Comparison of ENCODE assay signal across 17 cellular contexts in genomic region chrX:153731117-153731844, GRCh38. TPM values are rescaled to one million over a fixed set of nuclear protein-coding genes. Genes with fewer than 3 reads are reported as not detected.
DNase-seq lines count a peak whose midpoint lies in the region; ATAC-seq and TF ChIP-seq lines count a peak whose summit lies in the region.
"Had no signal": no experiment of that assay in that cellular context is flagged by ENCODE, and none has a peak within 500 bp of the region (broad histone marks: within the 10 kb centered on the region; RNA-seq: fewer than 3 reads in every experiment).

No MANE protein-coding gene starts in this region.

- peaks cover 7% of the 10 kb centered on the region for H3K79me2 ChIP-seq in smooth muscle cell (ENCODE audit: low read depth)

- H3K4me2 ChIP-seq in neuronal stem cell (ENCODE audit: insufficient read depth, low read length, poor library complexity, severe bottlenecking), result no peak overlapping the region
- no peak overlapping the region for H3K4me2 ChIP-seq in smooth muscle cell
- H3K4me2 ChIP-seq: BLaER1 had no signal

- H3K27me3 ChIP-seq in neuronal stem cell (ENCODE audit: control insufficient read depth in 3 of 3, insufficient read depth in 3 of 3, low read depth in 1 of 3, low read length in 3 of 3) (peaks cover 0 to 3% (median 0%) of the 10 kb centered on the region in 3 experiments), smooth muscle cell (ENCODE audit: low read depth) (no peaks in the 10 kb centered on the region)
- H3K27me3 ChIP-seq: left lung, vagina had no signal

- DNase-seq in CD14-positive monocyte (ENCODE audit: low spot score) (no peak), GM13977 (ENCODE audit: low spot score) (peak; percentile 52), endothelial cell (ENCODE audit: low spot score) (no peak), posterior vena cava (ENCODE audit: low spot score) (no peak), neuronal stem cell (ENCODE audit: low spot score) (no peak), smooth muscle cell (lab: John Stamatoyannopoulos, UW; ENCODE audit: unreplicated experiment) (no peak)
- DNase-seq in activated CD4-positive, alpha-beta memory T cell treated with anti-CD3 and anti-CD28 coated beads for 36 hours, result no peak
- DNase-seq: cerebellar nuclear complex, DND-41, erythroblast, left lung, NCI-H1105 treated with DMSO at 0.1 percent for 48 hours, NCI-H226, retina had no signal

- H4K91ac ChIP-seq in neuronal stem cell (ENCODE audit: low read depth, low read length, poor library complexity), result no peak overlapping the region

- no CpG with 5 or more reads among the region's 6 CpGs for WGBS in neuronal stem cell (ENCODE audit: extremely low coverage in 2 of 2, insufficient read length in 2 of 2, insufficient replicate concordance in 1 of 2), 2 donors
- 90% methylated on average over 6 of the region's 6 CpGs for WGBS in smooth muscle cell (ENCODE audit: low lambda C conversion rate)

- peaks cover 0 to 13% of the 10 kb centered on the region in 2 donors for H3K9me3 ChIP-seq in neuronal stem cell (replicated peaks in 1 of 2; ENCODE audit: control insufficient read depth in 2 of 2, insufficient read depth in 1 of 2, low read depth in 1 of 2, low read length in 2 of 2)
- H3K9me3 ChIP-seq in smooth muscle cell (replicated peaks; ENCODE audit: low read depth), result no peaks in the 10 kb centered on the region
- H3K9me3 ChIP-seq: left lung, vagina had no signal

- intact Hi-C loops in CD14-positive monocyte (cut with micrococcal nuclease) (no loop called here), posterior vena cava (cut with DNase I) (no loop called here)
- intact Hi-C loops in activated CD4-positive, alpha-beta memory T cell treated with anti-CD3 and anti-CD28 coated beads for 36 hours (cut with micrococcal nuclease), result no loop called here

- H2AFZ ChIP-seq in neuronal stem cell (ENCODE audit: low read length) (no peak overlapping the region), smooth muscle cell (ENCODE audit: low read depth) (no peak overlapping the region)

- H2AK5ac ChIP-seq in neuronal stem cell (ENCODE audit: low read depth, low read length), result no peak overlapping the region

- POLR2A ChIA-PET in activated CD4-positive, alpha-beta memory T cell treated with anti-CD3 and anti-CD28 coated beads for 36 hours (lab: Charles Lee), result no interaction called here

- H3K36me3 ChIP-seq in neuronal stem cell (replicated peaks in 1 of 2; ENCODE audit: control insufficient read depth in 2 of 2, insufficient read depth in 2 of 2, low read length in 2 of 2) (no peaks in the 10 kb centered on the region), smooth muscle cell (ENCODE audit: low read depth) (no peaks in the 10 kb centered on the region)
- H3K36me3 ChIP-seq: vagina had no signal

- no peak overlapping the region for H3K27ac ChIP-seq in neuronal stem cell (replicated peaks; ENCODE audit: low read length)
- H3K27ac ChIP-seq in smooth muscle cell (ENCODE audit: low read depth), result no peak overlapping the region
- H3K27ac ChIP-seq: BLaER1, vagina had no signal

- H3K79me1 ChIP-seq in neuronal stem cell (ENCODE audit: low read depth, low read length), result no peaks in the 10 kb centered on the region

- H3K4me3 Mint-ChIP-seq in CD14-positive monocyte (peak overlapping the region in 1 of 2 donors; percentile 46), endothelial cell (ENCODE audit: unreplicated experiment) (peak overlapping the region; percentile 32)
- H3K4me3 Mint-ChIP-seq in activated CD4-positive, alpha-beta memory T cell treated with anti-CD3 and anti-CD28 coated beads for 36 hours, result no peak overlapping the region

- H3K9me3 Mint-ChIP-seq in CD14-positive monocyte, result peaks cover 0 to 29% (median 18%) of the 10 kb centered on the region in 7 donors
- H3K9me3 Mint-ChIP-seq in activated CD4-positive, alpha-beta memory T cell treated with anti-CD3 and anti-CD28 coated beads for 36 hours, result peaks cover 6% of the 10 kb centered on the region
- H3K9me3 Mint-ChIP-seq in endothelial cell (ENCODE audit: unreplicated experiment), result no peaks in the 10 kb centered on the region

- H4K20me1 ChIP-seq in smooth muscle cell (ENCODE audit: low read depth), result no peaks in the 10 kb centered on the region

- no peak overlapping the region for H3K4ac ChIP-seq in neuronal stem cell (ENCODE audit: low read length)

- no peak overlapping the region for H2BK15ac ChIP-seq in neuronal stem cell (ENCODE audit: low read length)

- H3K4me1 Mint-ChIP-seq in CD14-positive monocyte, result peaks cover 47% of the 10 kb centered on the region
- peaks cover 33% of the 10 kb centered on the region for H3K4me1 Mint-ChIP-seq in activated CD4-positive, alpha-beta memory T cell treated with anti-CD3 and anti-CD28 coated beads for 36 hours (ENCODE audit: low read depth)
- peaks cover 16% of the 10 kb centered on the region for H3K4me1 Mint-ChIP-seq in endothelial cell (ENCODE audit: unreplicated experiment)

- TF ChIP-seq CTCF in CD14-positive monocyte (IDR thresholded peaks at IDR 0.05), result no peak
- TF ChIP-seq CTCF in GM13977 (IDR thresholded peaks at IDR 0.05; ENCODE audit: extremely low read depth, insufficient read depth, missing control alignments), result no peak
- TF ChIP-seq CTCF in endothelial cell (IDR thresholded peaks at IDR 0.05; ENCODE audit: unreplicated experiment), result no peak
- no peak for TF ChIP-seq CTCF in smooth muscle cell (IDR thresholded peaks at IDR 0.05; ENCODE audit: borderline replicate concordance, insufficient read depth, poor library complexity, severe bottlenecking)

- no peak overlapping the region for H2BK5ac ChIP-seq in neuronal stem cell (ENCODE audit: low read length)

- no peak overlapping the region for H4K8ac ChIP-seq in neuronal stem cell (ENCODE audit: low read depth, low read length)

- H3K9ac ChIP-seq in neuronal stem cell (ENCODE audit: low read depth, low read length, poor library complexity) (no peak overlapping the region), smooth muscle cell (ENCODE audit: low read depth) (no peak overlapping the region)
- H3K9ac ChIP-seq: BLaER1 had no signal

- no peak overlapping the region for H3K23ac ChIP-seq in neuronal stem cell (ENCODE audit: low read depth, low read length, poor library complexity)

- H3K4me1 ChIP-seq in neuronal stem cell (ENCODE audit: control insufficient read depth in 2 of 2, insufficient read depth in 1 of 2, low read depth in 1 of 2, low read length in 2 of 2) (peaks cover 8 to 10% of the 10 kb centered on the region in 2 donors), smooth muscle cell (ENCODE audit: low read depth) (no peaks in the 10 kb centered on the region)

- ATAC-seq in HG02759 (IDR thresholded peaks at IDR 0.05; ENCODE audit: unreplicated experiment), result no peak
- ATAC-seq: left lung had no signal

- H2BK12ac ChIP-seq in neuronal stem cell (ENCODE audit: low read length), result no peak overlapping the region

- no peak overlapping the region for H3K18ac ChIP-seq in neuronal stem cell (ENCODE audit: low read length)

- H2BK120ac ChIP-seq in neuronal stem cell (ENCODE audit: low read depth, low read length), result no peak overlapping the region

- CTCF ChIA-PET in activated CD4-positive, alpha-beta memory T cell treated with anti-CD3 and anti-CD28 coated beads for 36 hours (lab: Charles Lee), result no interaction called here

- in situ Hi-C loops in GM13977 (cut with MboI; ENCODE audit: low pct_unique_long_range_greater_than_20kb, low sequenced_read_pairs, unreplicated experiment), result no loop called here

- H3K27me3 Mint-ChIP-seq in CD14-positive monocyte (ENCODE audit: low read depth in 3 of 3) (peaks cover 0 to 9% (median 0%) of the 10 kb centered on the region in 3 donors), endothelial cell (ENCODE audit: unreplicated experiment) (peaks cover 4% of the 10 kb centered on the region)
- H3K27me3 Mint-ChIP-seq in activated CD4-positive, alpha-beta memory T cell treated with anti-CD3 and anti-CD28 coated beads for 36 hours, result no peaks in the 10 kb centered on the region

- no peak overlapping the region for H3K4me3 ChIP-seq in neuronal stem cell (ENCODE audit: low read length in 2 of 2)
- H3K4me3 ChIP-seq in smooth muscle cell, result no peak overlapping the region
- H3K4me3 ChIP-seq: BLaER1, left lung, vagina had no signal

- H3K36me3 Mint-ChIP-seq in CD14-positive monocyte, result peaks cover 37 to 50% of the 10 kb centered on the region in 2 donors
- H3K36me3 Mint-ChIP-seq in activated CD4-positive, alpha-beta memory T cell treated with anti-CD3 and anti-CD28 coated beads for 36 hours, result peaks cover 8% of the 10 kb centered on the region
- peaks cover 24% of the 10 kb centered on the region for H3K36me3 Mint-ChIP-seq in endothelial cell (ENCODE audit: low read depth, unreplicated experiment)

- H3K27ac Mint-ChIP-seq in CD14-positive monocyte (peak overlapping the region; percentile 89 to 98 (median 93)), endothelial cell (ENCODE audit: unreplicated experiment) (no peak overlapping the region)
- peak overlapping the region; percentile 70 for H3K27ac Mint-ChIP-seq in activated CD4-positive, alpha-beta memory T cell treated with anti-CD3 and anti-CD28 coated beads for 36 hours

- no peak overlapping the region for H3K14ac ChIP-seq in neuronal stem cell (ENCODE audit: low read length)

- H3F3A ChIP-seq in smooth muscle cell (ENCODE audit: low read depth), result no peaks in the 10 kb centered on the region

RNA-seq across cellular contexts. Expression of gene ABCD1, which starts 6.6 kb away (rescaled TPM):
- polyA plus RNA-seq in CD14-positive monocyte, result 1 to 10 TPM; 5.6 to 5.8 TPM
- total RNA-seq in activated CD4-positive, alpha-beta memory T cell treated with anti-CD3 and anti-CD28 coated beads for 36 hours, result 1 to 10 TPM; 4.8 TPM
- 19.5 TPM for total RNA-seq in endothelial cell (ENCODE audit: unreplicated experiment)
- total RNA-seq in posterior vena cava, result 10 to 100 TPM; 14.7 to 22.6 TPM
- 4.4 TPM for polyA plus RNA-seq in neuronal stem cell (2013, experiment 1 of 2)
- 4.2 TPM for polyA plus RNA-seq in neuronal stem cell (2013, experiment 2 of 2)
- 6.2 and 7.1 TPM in 2 replicates for total RNA-seq in smooth muscle cell
- polyA plus RNA-seq in smooth muscle cell, result 9.4 and 10.9 TPM in 2 replicates

RNA-seq across cellular contexts. Expression of gene BCAP31, which starts 7.1 kb away (rescaled TPM):
- 100 to 1,000 TPM; 288 to 294 TPM for polyA plus RNA-seq in CD14-positive monocyte
- total RNA-seq in activated CD4-positive, alpha-beta memory T cell treated with anti-CD3 and anti-CD28 coated beads for 36 hours, result 100 to 1,000 TPM; 119 to 121 TPM
- total RNA-seq in endothelial cell (ENCODE audit: unreplicated experiment), result 282 TPM
- 100 to 1,000 TPM; 129 to 133 TPM for total RNA-seq in posterior vena cava
- polyA plus RNA-seq in neuronal stem cell (2013, experiment 1 of 2), result 53.3 TPM
- polyA plus RNA-seq in neuronal stem cell (2013, experiment 2 of 2), result 53.2 TPM
- total RNA-seq in smooth muscle cell, result 128 and 139 TPM in 2 replicates
- polyA plus RNA-seq in smooth muscle cell, result 207 and 260 TPM in 2 replicates

RNA-seq across cellular contexts. Expression of gene PLXNB3, which starts 32.8 kb away (rescaled TPM):
- polyA plus RNA-seq in CD14-positive monocyte (not detected), smooth muscle cell (3.9 and 7.8 TPM in 2 replicates)
- under 1 TPM; 0.29 to 0.69 TPM for total RNA-seq in activated CD4-positive, alpha-beta memory T cell treated with anti-CD3 and anti-CD28 coated beads for 36 hours
- total RNA-seq in endothelial cell (ENCODE audit: unreplicated experiment) (11.2 TPM), posterior vena cava (10 to 100 TPM; 16.8 to 19.1 TPM), smooth muscle cell (0.58 and 0.67 TPM in 2 replicates)
- polyA plus RNA-seq in neuronal stem cell (2013, experiment 1 of 2), result 0.67 TPM
- 0.64 TPM for polyA plus RNA-seq in neuronal stem cell (2013, experiment 2 of 2)

RNA-seq across cellular contexts. Expression of gene SLC6A8, which starts 43.6 kb away (rescaled TPM):
- polyA plus RNA-seq in CD14-positive monocyte (under 1 TPM; 0.23 to 0.85 TPM), smooth muscle cell (98.1 and 128 TPM in 2 replicates)
- total RNA-seq in activated CD4-positive, alpha-beta memory T cell treated with anti-CD3 and anti-CD28 coated beads for 36 hours, result 1 to 10 TPM in 1 of 2 experiments, under 1 TPM in 1; 0.95 to 1.3 TPM
- total RNA-seq in endothelial cell (ENCODE audit: unreplicated experiment) (7.9 TPM), posterior vena cava (10 to 100 TPM; 33.5 to 42.3 TPM), smooth muscle cell (42.6 and 45.2 TPM in 2 replicates)
- polyA plus RNA-seq in neuronal stem cell (2013, experiment 1 of 2), result 122 TPM
- polyA plus RNA-seq in neuronal stem cell (2013, experiment 2 of 2), result 123 TPM

RNA-seq across cellular contexts. Expression of gene SRPK3, which starts 49.6 kb away (rescaled TPM):
- polyA plus RNA-seq in CD14-positive monocyte, result not detected
- not detected for total RNA-seq in activated CD4-positive, alpha-beta memory T cell treated with anti-CD3 and anti-CD28 coated beads for 36 hours
- 0.18 TPM for total RNA-seq in endothelial cell (ENCODE audit: unreplicated experiment)
- 1 to 10 TPM; 5.4 to 9.8 TPM for total RNA-seq in posterior vena cava
- not detected for polyA plus RNA-seq in neuronal stem cell (2013, experiment 1 of 2)
- not detected for polyA plus RNA-seq in neuronal stem cell (2013, experiment 2 of 2)
- not detected in 2 replicates for total RNA-seq in smooth muscle cell
- 0.05 and 1.5 TPM in 2 replicates for polyA plus RNA-seq in smooth muscle cell
